ENCODE assay signal across 24 cellular contexts in the genomic region with DNA sequence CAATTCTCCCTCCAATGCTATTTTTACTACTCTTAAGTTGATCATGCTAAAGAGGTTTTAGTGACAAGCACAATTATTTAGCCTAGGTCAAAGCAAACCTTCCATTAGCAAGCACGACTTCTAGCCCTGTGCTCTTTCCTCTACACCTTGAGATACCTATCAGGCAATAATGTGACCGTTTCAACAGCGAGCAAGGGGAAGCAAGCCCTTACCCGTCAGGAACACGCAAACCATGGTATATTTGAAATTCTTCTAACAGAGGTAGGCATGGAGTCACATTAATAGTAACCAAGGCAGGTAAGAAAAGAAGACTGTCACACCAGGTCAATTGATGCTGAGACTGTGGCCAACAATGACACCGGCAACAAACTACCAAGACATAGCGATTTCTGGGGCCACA.
"Had no signal": no experiment of that assay in that cellular context is flagged by ENCODE, and none has a peak within 500 bp of the region (broad histone marks: within the 10 kb centered on the region; RNA-seq: fewer than 3 reads in every experiment).

No MANE protein-coding gene starts in this region.

- H3K27me3 ChIP-seq: colonic mucosa, gastrocnemius medialis, neutrophil, right lobe of liver, upper lobe of left lung had no signal

- H3K4me3 Mint-ChIP-seq: activated CD4-positive, alpha-beta memory T cell treated with anti-CD3 and anti-CD28 coated beads, Interleukin-2, amount 10 ng/mL, durations not matched to agents 7 days and 5 days; activated CD4-positive, alpha-beta T cell treated with anti-CD3 and anti-CD28 coated beads, Interleukin-2, amount 10 ng/mL, durations not matched to agents 7 days and 5 days; activated naive CD8-positive, alpha-beta T cell; naive B cell; nephron progenitor cell; WTC11 had no signal

- H3K27ac Mint-ChIP-seq: activated CD4-positive, alpha-beta memory T cell treated with anti-CD3 and anti-CD28 coated beads, Interleukin-2, amount 10 ng/mL, durations not matched to agents 7 days and 5 days; activated CD4-positive, alpha-beta T cell treated with anti-CD3 and anti-CD28 coated beads, Interleukin-2, amount 10 ng/mL, durations not matched to agents 7 days and 5 days; activated naive CD8-positive, alpha-beta T cell; naive B cell; nephron progenitor cell; progenitor cell of endocrine pancreas; WTC11 had no signal

- FAIRE-seq: endothelial cell of umbilical vein, islet of Langerhans had no signal

- H3K4me1 ChIP-seq: colonic mucosa had no signal

- ATAC-seq: gastrocnemius medialis; right lobe of liver; stimulated activated naive CD8-positive, alpha-beta T cell treated with anti-CD3 and anti-CD28 coated beads, Interleukin-15, Interleukin-2, amounts not matched to agents 100 U/mL and 50 U/mL, for 24 hours; WTC11 had no signal

- H3K4me3 ChIP-seq: colonic mucosa, gastrocnemius medialis, left ventricle myocardium inferior, lung, right lobe of liver, upper lobe of left lung had no signal

- DNase-seq: activated CD4-positive, alpha-beta memory T cell treated with anti-CD3 and anti-CD28 coated beads, Interleukin-2, amount 10 ng/mL, durations not matched to agents 7 days and 5 days; activated CD4-positive, alpha-beta T cell treated with anti-CD3 and anti-CD28 coated beads for 1 hour; activated CD4-positive, alpha-beta T cell treated with anti-CD3 and anti-CD28 coated beads, Interleukin-2, amount 10 ng/mL, durations not matched to agents 7 days and 5 days; activated naive CD4-positive, alpha-beta T cell treated with Interleukin-2 at 50 U/mL for 16 hours; activated T-cell treated with anti-CD3 and anti-CD28 coated beads, Interleukin-2, amount 50 U/mL, for 48 hours; colonic mucosa; effector memory CD4-positive, alpha-beta T cell; gastrocnemius medialis; glutamatergic neuron; left ventricle myocardium inferior; naive B cell; nephron progenitor cell; right lobe of liver; stimulated activated CD4-positive, alpha-beta T cell treated with anti-CD3 and anti-CD28 coated beads, Interleukin-2, amount 100 ng/mL, for 48 hours; stimulated activated naive CD8-positive, alpha-beta T cell treated with anti-CD3 and anti-CD28 coated beads, Interleukin-15, Interleukin-2, amounts not matched to agents 100 U/mL and 50 U/mL, for 24 hours; T-helper 2 cell; upper lobe of left lung had no signal

- H3K27me3 Mint-ChIP-seq: activated CD4-positive, alpha-beta memory T cell treated with anti-CD3 and anti-CD28 coated beads, Interleukin-2, amount 10 ng/mL, durations not matched to agents 7 days and 5 days; activated CD4-positive, alpha-beta T cell treated with anti-CD3 and anti-CD28 coated beads, Interleukin-2, amount 10 ng/mL, durations not matched to agents 7 days and 5 days; activated naive CD8-positive, alpha-beta T cell; naive B cell; progenitor cell of endocrine pancreas had no signal

- H3K36me3 ChIP-seq: colonic mucosa, gastrocnemius medialis, neutrophil, right lobe of liver, upper lobe of left lung had no signal

- H3K27ac ChIP-seq: colonic mucosa, gastrocnemius medialis, left ventricle myocardium inferior, neutrophil, right lobe of liver, upper lobe of left lung had no signal

- H3K9me3 ChIP-seq: colonic mucosa, gastrocnemius medialis, neutrophil, right lobe of liver had no signal
